8 cellular contexts compared by ENCODE assay signal in genomic region chr13:36920612-36921185, GRCh38. TPM values are rescaled to one million over a fixed set of nuclear protein-coding genes. Genes with fewer than 3 reads are reported as not detected.
DNase-seq lines count a peak whose midpoint lies in the region; ATAC-seq, FAIRE-seq and TF ChIP-seq lines count a peak whose summit lies in the region.

No MANE protein-coding gene starts in this region.

- H3K27ac ChIP-seq in left lung, result no peak overlapping the region
- no peak overlapping the region for H3K27ac ChIP-seq in thymus (ENCODE audit: low read depth)

- no peaks in the 10 kb centered on the region for H3K9me3 Mint-ChIP-seq in activated CD4-positive, alpha-beta T cell treated with anti-CD3 and anti-CD28 coated beads for 36 hours (ENCODE audit: low read depth)
- no peaks in the 10 kb centered on the region for H3K9me3 Mint-ChIP-seq in activated naive CD8-positive, alpha-beta T cell (ENCODE audit: low read depth)

- H3K27me3 Mint-ChIP-seq in activated CD4-positive, alpha-beta T cell treated with anti-CD3 and anti-CD28 coated beads for 36 hours, result peaks cover 52% of the 10 kb centered on the region
- H3K27me3 Mint-ChIP-seq in activated naive CD8-positive, alpha-beta T cell, result peaks cover 43% of the 10 kb centered on the region

- no peak for ATAC-seq in activated CD4-positive, alpha-beta T cell treated with anti-CD3 and anti-CD28 coated beads for 36 hours
- no peak for ATAC-seq in left lung

- no peak for DNase-seq in activated CD4-positive, alpha-beta T cell treated with anti-CD3 and anti-CD28 coated beads for 36 hours
- no peak for DNase-seq in activated CD4-positive, alpha-beta T cell treated with anti-CD3 and anti-CD28 coated beads, Interleukin-2, amount 50 U/mL, for 48 hours
- DNase-seq in left lung (no peak), AG08395 (ENCODE audit: low spot score) (no peak), HTR-8/SVneo (ENCODE audit: insufficient read length, low spot score) (no peak), Ammon's horn (ENCODE audit: low spot score) (no peak)

- FAIRE-seq in HTR-8/SVneo (lab: Jason Lieb, UNC), result no peak

- H3K9me3 ChIP-seq in left lung, result no peaks in the 10 kb centered on the region
- H3K9me3 ChIP-seq in thymus (ENCODE audit: control insufficient read depth), result no peaks in the 10 kb centered on the region

- TF ChIP-seq CTCF in left lung (IDR thresholded peaks at IDR 0.05), result no peak

- H3K27me3 ChIP-seq in left lung (peaks cover 0 to 52% of the 10 kb centered on the region in 2 donors), thymus (ENCODE audit: control insufficient read depth, insufficient read depth) (peaks cover 31% of the 10 kb centered on the region)

- intact Hi-C loops in activated CD4-positive, alpha-beta T cell treated with anti-CD3 and anti-CD28 coated beads for 36 hours (cut with DNase I, micrococcal nuclease), result no loop called here
- intact Hi-C loops in left lung (cut with DNase I), result no loop called here

- H3K36me3 ChIP-seq in left lung, result no peaks in the 10 kb centered on the region
- no peaks in the 10 kb centered on the region for H3K36me3 ChIP-seq in thymus (ENCODE audit: control insufficient read depth, insufficient read depth)

- WGBS in thymus, result 76% methylated on average over 11 of the region's 11 CpGs

- peaks cover 8% of the 10 kb centered on the region for H3K4me1 Mint-ChIP-seq in activated CD4-positive, alpha-beta T cell treated with anti-CD3 and anti-CD28 coated beads for 36 hours
- peaks cover 12% of the 10 kb centered on the region for H3K4me1 Mint-ChIP-seq in activated naive CD8-positive, alpha-beta T cell (ENCODE audit: low read depth)

- peak overlapping the region; percentile 65 for H3K4me3 Mint-ChIP-seq in activated CD4-positive, alpha-beta T cell treated with anti-CD3 and anti-CD28 coated beads for 36 hours
- H3K4me3 Mint-ChIP-seq in activated naive CD8-positive, alpha-beta T cell, result peak overlapping the region; percentile 75

- CTCF ChIA-PET in activated CD4-positive, alpha-beta T cell treated with anti-CD3 and anti-CD28 coated beads for 36 hours (lab: Charles Lee), result no interaction called here

- no peaks in the 10 kb centered on the region for H3K36me3 Mint-ChIP-seq in activated CD4-positive, alpha-beta T cell treated with anti-CD3 and anti-CD28 coated beads for 36 hours (ENCODE audit: low read depth)
- no peaks in the 10 kb centered on the region for H3K36me3 Mint-ChIP-seq in activated naive CD8-positive, alpha-beta T cell

- H3K4me3 ChIP-seq in left lung, result peak overlapping the region; percentile 27 to 30
- H3K4me3 ChIP-seq in thymus (ENCODE audit: low read length), result peak overlapping the region; percentile 44

- H3K27ac Mint-ChIP-seq in activated CD4-positive, alpha-beta T cell treated with anti-CD3 and anti-CD28 coated beads for 36 hours, result no peak overlapping the region
- H3K27ac Mint-ChIP-seq in activated naive CD8-positive, alpha-beta T cell, result no peak overlapping the region

- POLR2A ChIA-PET in activated CD4-positive, alpha-beta T cell treated with anti-CD3 and anti-CD28 coated beads for 36 hours (lab: Charles Lee), result no interaction called here

- H3K4me1 ChIP-seq in left lung (peaks cover 0 to 4% of the 10 kb centered on the region in 2 donors), thymus (ENCODE audit: control insufficient read depth, insufficient read depth, low read length) (no peaks in the 10 kb centered on the region)

RNA-seq across cellular contexts. Expression of gene SMAD9, which starts 0.7 kb away (rescaled TPM):
- under 1 TPM; 0.14 to 0.18 TPM for total RNA-seq in activated CD4-positive, alpha-beta T cell treated with anti-CD3 and anti-CD28 coated beads for 36 hours
- total RNA-seq in left lung, result 1 to 10 TPM; 9.2 to 9.4 TPM
- polyA plus RNA-seq in thymus, result 1.9 TPM

Comparison
In these comparisons a context has a peak if more than half of its experiments do, and no peak if none do; other contexts are left out.
1. RNA of gene SMAD9, which starts 0.7 kb away (total RNA-seq): 9.2 to 9.4 TPM in left lung; 0.14 to 0.18 TPM in activated CD4-positive, alpha-beta T cell treated with anti-CD3 and anti-CD28 coated beads for 36 hours; every median in the first group is over 4 times any median in the second.